ENCODE assay signal across 8 cellular contexts in genomic region chr1:31788825-31789256, GRCh38. TPM values are rescaled to one million over a fixed set of nuclear protein-coding genes. Genes with fewer than 3 reads are reported as not detected.
A peak's percentile ranks its signal among the peaks of the same experiment; 100 is the strongest.
DNase-seq lines count a peak whose midpoint lies in the region; TF ChIP-seq lines count a peak whose summit lies in the region.

No MANE protein-coding gene starts in this region.

- peak overlapping the region; percentile 51 to 56 for H3K9ac ChIP-seq in stomach smooth muscle (ENCODE audit: low read length in 2 of 2)

- H3K4me1 ChIP-seq in stomach smooth muscle (ENCODE audit: control insufficient read depth, insufficient read depth, low read length) = peaks cover 12% of the 10 kb centered on the region

- H3K27me3 ChIP-seq in kidney epithelial cell (ENCODE audit: control insufficient read depth, insufficient read depth, low read length) = no peaks in the 10 kb centered on the region
- peaks cover 0 to 4% of the 10 kb centered on the region in 2 donors for H3K27me3 ChIP-seq in stomach smooth muscle (ENCODE audit: control insufficient read depth in 1 of 2, insufficient read depth in 2 of 2, low read length in 2 of 2)

- H3K4me3 Mint-ChIP-seq in brain = peak overlapping the region; percentile 85 to 95 (median 91)

- peak overlapping the region; percentile 66 for H3K27ac ChIP-seq in stomach smooth muscle (ENCODE audit: low read length)

- peaks cover 0 to 4% (median 0%) of the 10 kb centered on the region in 5 experiments for H3K9me3 Mint-ChIP-seq in brain

- peak; percentile 81 for DNase-seq in NCI-H2171 treated with DMSO at 0.1 percent for 48 hours (lab: John Stamatoyannopoulos, UW)
- no peak for DNase-seq in NCI-H2171 (lab: John Stamatoyannopoulos, UW)
- DNase-seq in HCEC 1CT = peak; percentile 58
- DNase-seq in NCI-H446 treated with DMSO at 0.1 percent for 48 hours (lab: John Stamatoyannopoulos, UW) = peak; percentile 48
- DNase-seq in kidney epithelial cell (ENCODE audit: low read depth) = no peak
- no peak for DNase-seq in putamen (ENCODE audit: low spot score)

- TF ChIP-seq CTCF in brain (conservative IDR thresholded peaks at IDR 0.05) (no peak), kidney epithelial cell (IDR thresholded peaks at IDR 0.05; ENCODE audit: insufficient read depth, low read length, poor library complexity, severe bottlenecking) (no peak)

- H3K4me3 ChIP-seq in kidney epithelial cell (ENCODE audit: low read depth, low read length) (peak overlapping the region; percentile 53), stomach smooth muscle (ENCODE audit: low read length in 2 of 2) (peak overlapping the region; percentile 69 to 86)

- no peaks in the 10 kb centered on the region for H3K27me3 Mint-ChIP-seq in brain

- H3K4me1 Mint-ChIP-seq in brain = peaks cover 58% of the 10 kb centered on the region

- no peaks in the 10 kb centered on the region for H3K9me3 ChIP-seq in stomach smooth muscle (ENCODE audit: control insufficient read depth in 2 of 2, low read length in 2 of 2)

- H3K27ac Mint-ChIP-seq in brain = peak overlapping the region; percentile 95 to 99 (median 97)

- H3K36me3 Mint-ChIP-seq in brain = no peaks in the 10 kb centered on the region

- H3K36me3 ChIP-seq in kidney epithelial cell (ENCODE audit: control insufficient read depth, insufficient read depth, low read length) = no peaks in the 10 kb centered on the region
- H3K36me3 ChIP-seq in stomach smooth muscle (ENCODE audit: control insufficient read depth in 2 of 2, insufficient read depth in 2 of 2, low read length in 2 of 2) = no peaks in the 10 kb centered on the region

RNA-seq across cellular contexts. Expression of gene ADGRB2, which starts 24.7 kb away (rescaled TPM):
- 67.9 TPM for polyA plus RNA-seq in brain (ENCODE audit: insufficient read depth, low read depth, low replicate concordance)
- 1.5 and 2.6 TPM in 2 replicates for total RNA-seq in kidney epithelial cell

RNA-seq across cellular contexts. Expression of gene SPOCD1, which starts 27.0 kb away (rescaled TPM):
- 1.7 TPM for polyA plus RNA-seq in brain (ENCODE audit: insufficient read depth, low read depth, low replicate concordance)
- 29.4 and 31.8 TPM in 2 replicates for total RNA-seq in kidney epithelial cell

Comparison
In these comparisons a context has a peak if more than half of its experiments do, and no peak if none do; other contexts are left out.
1. DNase-seq: peak in NCI-H2171 treated with DMSO at 0.1 percent for 48 hours (single experiment), HCEC 1CT (single experiment) and NCI-H446 treated with DMSO at 0.1 percent for 48 hours (single experiment); none in NCI-H2171 (single experiment), kidney epithelial cell (single experiment) and putamen (single experiment).